In genomic region chr2:4673025-4673489, GRCh38 we compare ENCODE assay signal across 9 cellular contexts.
DNase-seq lines count a peak whose midpoint lies in the region; ATAC-seq and TF ChIP-seq lines count a peak whose summit lies in the region.
"Had no signal": no experiment of that assay in that cellular context is flagged by ENCODE, and none has a peak within 500 bp of the region (broad histone marks: within the 10 kb centered on the region; RNA-seq: fewer than 3 reads in every experiment).

No MANE protein-coding gene starts in this region.

- no peak overlapping the region for H3K27ac ChIP-seq in gastrocnemius medialis

- intact Hi-C loops in activated CD4-positive, alpha-beta T cell treated with anti-CD3 and anti-CD28 coated beads, Interleukin-2, amount 10 ng/mL, durations not matched to agents 24 days and 14 days (cut with micrococcal nuclease): no loop called here
- intact Hi-C loops in gastrocnemius medialis (cut with DNase I; ENCODE audit: low total_unique reads) (no loop called here), natural killer cell (cut with micrococcal nuclease) (no loop called here)

- no peaks in the 10 kb centered on the region for H3K9me3 Mint-ChIP-seq in activated CD4-positive, alpha-beta T cell treated with anti-CD3 and anti-CD28 coated beads, Interleukin-2, amount 10 ng/mL, durations not matched to agents 24 days and 14 days
- H3K9me3 Mint-ChIP-seq in natural killer cell: peaks cover 11 to 20% of the 10 kb centered on the region in 2 donors

- TF ChIP-seq CTCF in gastrocnemius medialis (IDR thresholded peaks at IDR 0.05 in 4 of 5, conservative IDR thresholded peaks at IDR 0.05 in 1 of 5) (no peak), natural killer cell (IDR thresholded peaks at IDR 0.05) (no peak)

- H3K4me1 ChIP-seq in gastrocnemius medialis: no peaks in the 10 kb centered on the region

- H3K4me1 Mint-ChIP-seq in activated CD4-positive, alpha-beta T cell treated with anti-CD3 and anti-CD28 coated beads, Interleukin-2, amount 10 ng/mL, durations not matched to agents 24 days and 14 days: no peaks in the 10 kb centered on the region
- H3K4me1 Mint-ChIP-seq in natural killer cell: peaks cover 0 to 5% of the 10 kb centered on the region in 2 donors

- no peaks in the 10 kb centered on the region for H3K27me3 ChIP-seq in gastrocnemius medialis

- no peaks in the 10 kb centered on the region for H3K36me3 ChIP-seq in gastrocnemius medialis

- in situ Hi-C loops in gastrocnemius medialis (cut with MboI; ENCODE audit: low sequenced_read_pairs in 4 of 4): no loop called here

- ATAC-seq in gastrocnemius medialis (peak in 1 of 2 donors; percentile 39), GM18498 (IDR thresholded peaks at IDR 0.05; ENCODE audit: unreplicated experiment) (no peak), HG02840 (IDR thresholded peaks at IDR 0.05; ENCODE audit: low FRiP score, unreplicated experiment) (no peak), natural killer cell (no peak)

- H3K4me3 Mint-ChIP-seq in activated CD4-positive, alpha-beta T cell treated with anti-CD3 and anti-CD28 coated beads, Interleukin-2, amount 10 ng/mL, durations not matched to agents 24 days and 14 days: peak overlapping the region; percentile 33
- H3K4me3 Mint-ChIP-seq in natural killer cell: no peak overlapping the region

- H3K36me3 Mint-ChIP-seq in activated CD4-positive, alpha-beta T cell treated with anti-CD3 and anti-CD28 coated beads, Interleukin-2, amount 10 ng/mL, durations not matched to agents 24 days and 14 days (ENCODE audit: low read depth): no peaks in the 10 kb centered on the region
- H3K36me3 Mint-ChIP-seq in natural killer cell: peaks cover 7% of the 10 kb centered on the region

- TF ChIP-seq POLR2A in gastrocnemius medialis (IDR thresholded peaks at IDR 0.05): no peak

- peak overlapping the region; percentile 21 to 45 (median 30) for H3K4me3 ChIP-seq in gastrocnemius medialis

- H3K27me3 Mint-ChIP-seq in activated CD4-positive, alpha-beta T cell treated with anti-CD3 and anti-CD28 coated beads, Interleukin-2, amount 10 ng/mL, durations not matched to agents 24 days and 14 days: no peaks in the 10 kb centered on the region
- no peaks in the 10 kb centered on the region for H3K27me3 Mint-ChIP-seq in natural killer cell (ENCODE audit: low read depth in 2 of 2)

- no peak for DNase-seq in activated CD4-positive, alpha-beta T cell treated with anti-CD3 and anti-CD28 coated beads, Interleukin-2, amount 10 ng/mL, durations not matched to agents 24 days and 14 days
- no peak for DNase-seq in activated CD4-positive, alpha-beta T cell treated with anti-CD3 and anti-CD28 coated beads for 48 hours
- peak; percentile 55 for DNase-seq in NCI-H1694 (lab: John Stamatoyannopoulos, UW)
- peak; percentile 82 to 91 for DNase-seq in SHP77 (lab: John Stamatoyannopoulos, UW)
- peak in 1 of 2 donors; percentile 40 for DNase-seq in gastrocnemius medialis
- DNase-seq in natural killer cell: no peak
- DNase-seq: aorta had no signal

- H3K9me3 ChIP-seq in gastrocnemius medialis: no peaks in the 10 kb centered on the region

- no peak overlapping the region for H3K27ac Mint-ChIP-seq in activated CD4-positive, alpha-beta T cell treated with anti-CD3 and anti-CD28 coated beads, Interleukin-2, amount 10 ng/mL, durations not matched to agents 24 days and 14 days
- H3K27ac Mint-ChIP-seq in natural killer cell: no peak overlapping the region

Comparison
In these comparisons a context has a peak if more than half of its experiments do, and no peak if none do; other contexts are left out.
1. DNase-seq: peak in NCI-H1694 (single experiment) and SHP77 (2 of 2); none in activated CD4-positive, alpha-beta T cell treated with anti-CD3 and anti-CD28 coated beads, Interleukin-2, amount 10 ng/mL, durations not matched to agents 24 days and 14 days (single experiment), activated CD4-positive, alpha-beta T cell treated with anti-CD3 and anti-CD28 coated beads for 48 hours (single experiment) and natural killer cell (single experiment).